8 cellular contexts compared by ENCODE assay signal in genomic region chr5:173789031-173789920, GRCh38.
A peak's percentile ranks its signal among the peaks of the same experiment; 100 is the strongest.
DNase-seq lines count a peak whose midpoint lies in the region; ATAC-seq and TF ChIP-seq lines count a peak whose summit lies in the region.

No MANE protein-coding gene starts in this region.

- ATAC-seq in HG03520 (IDR thresholded peaks at IDR 0.05; ENCODE audit: unreplicated experiment) = no peak

- no peaks in the 10 kb centered on the region for H3K36me3 Mint-ChIP-seq in type B pancreatic cell

- no peaks in the 10 kb centered on the region for H3K27me3 Mint-ChIP-seq in type B pancreatic cell

- no peak overlapping the region for H3K4me3 Mint-ChIP-seq in type B pancreatic cell

- no peak overlapping the region for H3K4me3 ChIP-seq in fibroblast of the aortic adventitia (ENCODE audit: low read depth, low read length)

- DNase-seq in stimulated activated CD4-positive, alpha-beta T cell treated with anti-CD3 and anti-CD28 coated beads, Interleukin-15, amount 100 ng/mL, for 24 hours = peak; percentile 40
- DNase-seq in stimulated activated CD4-positive, alpha-beta T cell treated with anti-CD3 and anti-CD28 coated beads, Interleukin-4, amount 100 ng/mL, for 4 hours = no peak
- DNase-seq in OCI-M1 (lab: John Stamatoyannopoulos, UW) (peak; percentile 19), fibroblast of the aortic adventitia (ENCODE audit: low read depth) (peak; percentile 39), type B pancreatic cell (ENCODE audit: extremely low spot score, unreplicated experiment) (no peak), retina (no peak), NCI-H2196 treated with DMSO at 0.1 percent for 48 hours (lab: John Stamatoyannopoulos, UW; ENCODE audit: unreplicated experiment) (no peak)

- H3K27ac Mint-ChIP-seq in type B pancreatic cell = peak overlapping the region; percentile 39

- TF ChIP-seq CTCF in fibroblast of the aortic adventitia (IDR thresholded peaks at IDR 0.05; ENCODE audit: insufficient read depth, low read length) (no peak), type B pancreatic cell (conservative IDR thresholded peaks at IDR 0.05) (no peak)

- no peaks in the 10 kb centered on the region for H3K9me3 Mint-ChIP-seq in type B pancreatic cell

- peaks cover 20% of the 10 kb centered on the region for H3K4me1 Mint-ChIP-seq in type B pancreatic cell (ENCODE audit: unreplicated experiment)

Comparison
In these comparisons a context has a peak if more than half of its experiments do, and no peak if none do; other contexts are left out.
1. DNase-seq: peak in stimulated activated CD4-positive, alpha-beta T cell treated with anti-CD3 and anti-CD28 coated beads, Interleukin-15, amount 100 ng/mL, for 24 hours (single experiment), OCI-M1 (single experiment) and fibroblast of the aortic adventitia (single experiment); none in stimulated activated CD4-positive, alpha-beta T cell treated with anti-CD3 and anti-CD28 coated beads, Interleukin-4, amount 100 ng/mL, for 4 hours (0 of 2), type B pancreatic cell (single experiment), retina (single experiment) and NCI-H2196 treated with DMSO at 0.1 percent for 48 hours (single experiment).